29 cellular contexts compared by ENCODE assay signal in genomic region chr7:47844311-47844710, GRCh38.
"Had no signal": no experiment of that assay in that cellular context is flagged by ENCODE, and none has a peak within 500 bp of the region (broad histone marks: within the 10 kb centered on the region; RNA-seq: fewer than 3 reads in every experiment).

No MANE protein-coding gene starts in this region.

- H3K36me3 ChIP-seq: esophagus squamous epithelium, neutrophil, pancreas, spleen, tibial artery had no signal

- H3K27ac ChIP-seq: esophagus squamous epithelium, neutrophil, pancreas, skin epidermis, spleen, testis, tibial artery had no signal

- H3K27me3 ChIP-seq: pancreas, spleen, testis, tibial artery had no signal

- H3K27ac Mint-ChIP-seq: effector memory CD8-positive, alpha-beta T cell; immature natural killer cell; mesothelial cell of epicardium; naive B cell; natural killer cell treated with Interleukin-12 subunit alpha and Interleukin-12 subunit beta and Interleukin-15 and Interleukin-18, amount 100 ng/mL, for 72 hours; stimulated activated memory B cell treated with anti-CD40 and anti-IgM and Interleukin-4, amounts not matched to agents 10 μg/mL and 1 μg/mL and 100 μg/mL, for 72 hours; type B pancreatic cell had no signal

- ATAC-seq: effector memory CD8-positive, alpha-beta T cell; mucosa of descending colon; natural killer cell treated with Interleukin-12 subunit alpha and Interleukin-12 subunit beta and Interleukin-15 and Interleukin-18, amount 100 ng/mL, for 72 hours; pancreas; sciatic nerve; stimulated activated memory B cell treated with anti-CD40 and anti-IgM and Interleukin-4, amounts not matched to agents 10 μg/mL and 1 μg/mL and 100 μg/mL, for 72 hours; stimulated activated naive CD8-positive, alpha-beta T cell treated with anti-CD3 and anti-CD28 coated beads, Interleukin-15, Interleukin-2, amounts not matched to agents 100 U/mL and 50 U/mL, for 24 hours had no signal

- DNase-seq: cortex of kidney; effector memory CD8-positive, alpha-beta T cell; erythroblast; esophagus squamous epithelium; foreskin melanocyte; glutamatergic neuron; hypothalamus; immature natural killer cell; islet precursor cell; kidney glomerular epithelial cell; mesenchymal stem cell; mucosa of descending colon; naive B cell; pancreas; retina; spleen; stimulated activated CD4-positive, alpha-beta T cell treated with anti-CD3 and anti-CD28 coated beads, Interleukin-4, amount 100 ng/mL, for 4 hours; stimulated activated naive CD8-positive, alpha-beta T cell treated with anti-CD3 and anti-CD28 coated beads, Interleukin-15, Interleukin-2, amounts not matched to agents 100 U/mL and 50 U/mL, for 24 hours; substantia nigra; testis; tibial artery had no signal

- H3K4me1 ChIP-seq: esophagus squamous epithelium, pancreas, spleen, testis had no signal

- H3K36me3 Mint-ChIP-seq: immature natural killer cell; mesothelial cell of epicardium; natural killer cell treated with Interleukin-12 subunit alpha and Interleukin-12 subunit beta and Interleukin-15 and Interleukin-18, amount 100 ng/mL, for 72 hours; stimulated activated memory B cell treated with anti-CD40 and anti-IgM and Interleukin-4, amounts not matched to agents 10 μg/mL and 1 μg/mL and 100 μg/mL, for 72 hours; type B pancreatic cell had no signal

- H3K4me1 Mint-ChIP-seq: immature natural killer cell; naive B cell; stimulated activated memory B cell treated with anti-CD40 and anti-IgM and Interleukin-4, amounts not matched to agents 10 μg/mL and 1 μg/mL and 100 μg/mL, for 72 hours had no signal

- H3K4me3 Mint-ChIP-seq: effector memory CD8-positive, alpha-beta T cell; immature natural killer cell; mesothelial cell of epicardium; naive B cell; natural killer cell treated with Interleukin-12 subunit alpha and Interleukin-12 subunit beta and Interleukin-15 and Interleukin-18, amount 100 ng/mL, for 72 hours; neural crest cell; stimulated activated memory B cell treated with anti-CD40 and anti-IgM and Interleukin-4, amounts not matched to agents 10 μg/mL and 1 μg/mL and 100 μg/mL, for 72 hours; type B pancreatic cell had no signal

- H3K9me3 ChIP-seq: esophagus squamous epithelium, mucosa of descending colon, neutrophil, pancreas, spleen, testis, tibial artery had no signal

- H3K4me3 ChIP-seq: esophagus squamous epithelium, mucosa of descending colon, pancreas, skin epidermis, spleen, testis, tibial artery had no signal

- H3K9me3 Mint-ChIP-seq: effector memory CD8-positive, alpha-beta T cell; immature natural killer cell; mesothelial cell of epicardium; naive B cell; natural killer cell treated with Interleukin-12 subunit alpha and Interleukin-12 subunit beta and Interleukin-15 and Interleukin-18, amount 100 ng/mL, for 72 hours; neural crest cell; stimulated activated memory B cell treated with anti-CD40 and anti-IgM and Interleukin-4, amounts not matched to agents 10 μg/mL and 1 μg/mL and 100 μg/mL, for 72 hours; type B pancreatic cell had no signal
